Comparison of ENCODE assay signal across 8 cellular contexts in the genomic region with DNA sequence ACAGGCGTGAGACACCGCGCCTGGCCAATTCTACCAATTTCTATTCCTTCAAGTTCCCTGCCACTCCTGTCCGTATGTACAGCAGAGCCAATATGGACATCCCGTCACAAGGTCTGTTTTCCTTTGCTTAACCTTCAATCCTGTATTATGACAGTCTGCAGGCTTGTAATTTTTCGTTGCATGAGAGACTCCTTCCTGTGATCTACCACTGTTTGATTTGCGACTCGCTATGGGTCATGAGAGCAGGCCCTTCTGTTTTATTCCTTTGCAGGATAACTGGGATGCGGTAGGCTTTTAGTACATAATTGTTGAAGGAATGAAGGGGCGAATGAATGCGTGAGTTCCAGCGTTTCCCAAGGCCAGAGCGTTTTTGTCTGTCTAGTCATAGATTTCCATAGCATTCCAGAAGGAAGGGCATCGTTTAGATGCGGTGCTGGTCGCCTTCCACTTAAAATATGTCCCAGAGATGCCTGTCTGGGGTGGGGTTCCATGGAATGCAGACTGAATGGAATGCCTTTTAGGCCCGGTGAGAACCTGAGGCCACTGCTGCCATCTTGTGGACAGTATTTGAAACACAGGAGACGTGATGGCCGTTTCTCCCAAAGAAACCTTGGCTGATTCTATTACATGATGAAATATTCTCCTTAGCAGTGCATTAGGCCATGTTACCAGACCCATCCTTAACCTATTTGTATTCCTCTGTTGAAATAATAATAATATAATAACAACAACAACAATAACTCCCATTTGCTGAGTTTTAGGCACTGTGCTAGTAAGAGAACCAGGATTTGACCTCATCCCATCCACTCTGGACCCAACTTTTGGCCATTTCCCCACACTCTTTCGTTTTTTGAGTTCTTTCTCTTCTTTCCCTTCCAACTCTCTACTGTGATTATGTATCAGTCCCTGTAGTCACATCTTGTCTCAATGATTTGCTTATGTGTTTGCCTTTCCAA.
DNase-seq lines count a peak whose midpoint lies in the region; ATAC-seq and TF ChIP-seq lines count a peak whose summit lies in the region.

No MANE protein-coding gene starts in this region.

- TF ChIP-seq CTCF in heart right ventricle (IDR thresholded peaks at IDR 0.05), result peak; percentile 71 to 86 (median 80)

- ATAC-seq in heart right ventricle, result peak in 7 of 8 donors; percentile 49 to 82 (median 71)
- no peak for ATAC-seq in GM18520 (IDR thresholded peaks at IDR 0.05; ENCODE audit: unreplicated experiment)

- H3K27ac ChIP-seq in heart right ventricle, result no peak overlapping the region

- intact Hi-C loops in heart right ventricle (cut with DNase I), result loop anchor here (1.0 to 10.0 kb wide), 8 partner anchors 172 to 209 kb away; no protein-coding TSS in a partner anchor

- DNase-seq in DMS 273 (lab: John Stamatoyannopoulos, UW; ENCODE audit: unreplicated experiment), result peak; percentile 75
- DNase-seq in HT1080 (ENCODE audit: low read depth), result peak; percentile 84
- DNase-seq in SHP77 treated with DMSO at 0.1 percent for 48 hours (lab: John Stamatoyannopoulos, UW), result peak; percentile 6
- DNase-seq in activated naive CD8-positive, alpha-beta T cell treated with anti-CD3 and anti-CD28 coated beads, Interleukin-2, amount 50 U/mL, for 16 hours (ENCODE audit: low read depth, low spot score), result peak; percentile 15
- DNase-seq in heart right ventricle, result peak; percentile 27 to 61
- peak; percentile 29 for DNase-seq in putamen (ENCODE audit: low spot score)
- no peak for DNase-seq in NCI-H524 treated with DMSO at 0.1 percent for 48 hours (lab: John Stamatoyannopoulos, UW)

- H3K4me1 ChIP-seq in heart right ventricle, result no peaks in the 10 kb centered on the region

- no peak overlapping the region for H3K4me3 ChIP-seq in heart right ventricle

- no peaks in the 10 kb centered on the region for H3K9me3 ChIP-seq in heart right ventricle

- no peaks in the 10 kb centered on the region for H3K36me3 ChIP-seq in heart right ventricle

- H3K27me3 ChIP-seq in heart right ventricle, result no peaks in the 10 kb centered on the region

- WGBS in heart right ventricle, 2 donors, result 52 to 56% methylated on average over 20 of the region's 20 CpGs
